1 cellular context compared by ENCODE assay signal in genomic region chr2:113200236-113200635, GRCh38.
TF ChIP-seq lines count a peak whose summit lies in the region.

No MANE protein-coding gene starts in this region.

TF ChIP-seq in HepG2, 621 proteins besides CTCF, POLR2A, EP300 and RAD21 (continued from another document):
- TF ChIP-seq ATF4 (CRISPR knock-in tag; IDR thresholded peaks at IDR 0.05) (no peak), ZNF883 (CRISPR knock-in tag; IDR thresholded peaks at IDR 0.05; ENCODE audit: not compliant biosample characterization) (no peak), EED (CRISPR knock-in tag; IDR thresholded peaks at IDR 0.05) (0 out of 2 replicates have a peak, but pooled peaks have one; percentile 9), SALL1 (CRISPR knock-in tag; IDR thresholded peaks at IDR 0.05) (peak; percentile 16; the same call in 1 of the 2 replicates), NFATC3 (CRISPR knock-in tag; IDR thresholded peaks at IDR 0.05) (no peak), ARNT (IDR thresholded peaks at IDR 0.05) (no peak), ZNF678 (CRISPR knock-in tag; IDR thresholded peaks at IDR 0.05) (no peak), STAG1 (CRISPR knock-in tag; IDR thresholded peaks at IDR 0.05) (peak; percentile 54), ZNF576 (CRISPR knock-in tag; IDR thresholded peaks at IDR 0.05) (no peak), ZNF207 (IDR thresholded peaks at IDR 0.05; ENCODE audit: borderline replicate concordance) (no peak), KDM4B (CRISPR knock-in tag; IDR thresholded peaks at IDR 0.05) (no peak), KDM1A (CRISPR knock-in tag; IDR thresholded peaks at IDR 0.05) (no peak), ZBTB7A (CRISPR knock-in tag; IDR thresholded peaks at IDR 0.05) (0 out of 2 replicates have a peak, but pooled peaks have one; percentile 19), ZNF589 (CRISPR knock-in tag; conservative IDR thresholded peaks at IDR 0.05) (0 out of 2 replicates have a peak, but pooled peaks have one; percentile 32), ZC3H4 (CRISPR knock-in tag; IDR thresholded peaks at IDR 0.05; ENCODE audit: borderline replicate concordance) (peak; percentile 39; the same call in 1 of the 2 replicates), ZNF160 (CRISPR knock-in tag; IDR thresholded peaks at IDR 0.05) (no peak), ZNF282 (IDR thresholded peaks at IDR 0.05; ENCODE audit: partially characterized antibody) (no peak), REPIN1 (CRISPR knock-in tag; IDR thresholded peaks at IDR 0.05; ENCODE audit: borderline replicate concordance, low read depth) (no peak), ETV5 (CRISPR knock-in tag; IDR thresholded peaks at IDR 0.05; ENCODE audit: borderline replicate concordance) (0 out of 2 replicates have a peak, but pooled peaks have one; percentile 3), HNRNPK (IDR thresholded peaks at IDR 0.05; ENCODE audit: low read depth, low read length, poor library complexity, severe bottlenecking) (no peak), U2AF2 (IDR thresholded peaks at IDR 0.05; ENCODE audit: low read depth, low read length) (no peak), DPF2 (CRISPR knock-in tag; IDR thresholded peaks at IDR 0.05; ENCODE audit: borderline replicate concordance, low read depth) (no peak), ELF1 (CRISPR knock-in tag; IDR thresholded peaks at IDR 0.05) (peak; percentile 51; the same call in 1 of the 2 replicates), RFX1 (IDR thresholded peaks at IDR 0.05) (no peak)
- TF ChIP-seq, protein P1, sequence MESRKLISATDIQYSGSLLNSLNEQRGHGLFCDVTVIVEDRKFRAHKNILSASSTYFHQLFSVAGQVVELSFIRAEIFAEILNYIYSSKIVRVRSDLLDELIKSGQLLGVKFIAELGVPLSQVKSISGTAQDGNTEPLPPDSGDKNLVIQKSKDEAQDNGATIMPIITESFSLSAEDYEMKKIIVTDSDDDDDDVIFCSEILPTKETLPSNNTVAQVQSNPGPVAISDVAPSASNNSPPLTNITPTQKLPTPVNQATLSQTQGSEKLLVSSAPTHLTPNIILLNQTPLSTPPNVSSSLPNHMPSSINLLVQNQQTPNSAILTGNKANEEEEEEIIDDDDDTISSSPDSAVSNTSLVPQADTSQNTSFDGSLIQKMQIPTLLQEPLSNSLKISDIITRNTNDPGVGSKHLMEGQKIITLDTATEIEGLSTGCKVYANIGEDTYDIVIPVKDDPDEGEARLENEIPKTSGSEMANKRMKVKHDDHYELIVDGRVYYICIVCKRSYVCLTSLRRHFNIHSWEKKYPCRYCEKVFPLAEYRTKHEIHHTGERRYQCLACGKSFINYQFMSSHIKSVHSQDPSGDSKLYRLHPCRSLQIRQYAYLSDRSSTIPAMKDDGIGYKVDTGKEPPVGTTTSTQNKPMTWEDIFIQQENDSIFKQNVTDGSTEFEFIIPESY (CRISPR knock-in tag; IDR thresholded peaks at IDR 0.05), result 0 out of 2 replicates have a peak, but pooled peaks have one; percentile 15
- TF ChIP-seq, protein P2, sequence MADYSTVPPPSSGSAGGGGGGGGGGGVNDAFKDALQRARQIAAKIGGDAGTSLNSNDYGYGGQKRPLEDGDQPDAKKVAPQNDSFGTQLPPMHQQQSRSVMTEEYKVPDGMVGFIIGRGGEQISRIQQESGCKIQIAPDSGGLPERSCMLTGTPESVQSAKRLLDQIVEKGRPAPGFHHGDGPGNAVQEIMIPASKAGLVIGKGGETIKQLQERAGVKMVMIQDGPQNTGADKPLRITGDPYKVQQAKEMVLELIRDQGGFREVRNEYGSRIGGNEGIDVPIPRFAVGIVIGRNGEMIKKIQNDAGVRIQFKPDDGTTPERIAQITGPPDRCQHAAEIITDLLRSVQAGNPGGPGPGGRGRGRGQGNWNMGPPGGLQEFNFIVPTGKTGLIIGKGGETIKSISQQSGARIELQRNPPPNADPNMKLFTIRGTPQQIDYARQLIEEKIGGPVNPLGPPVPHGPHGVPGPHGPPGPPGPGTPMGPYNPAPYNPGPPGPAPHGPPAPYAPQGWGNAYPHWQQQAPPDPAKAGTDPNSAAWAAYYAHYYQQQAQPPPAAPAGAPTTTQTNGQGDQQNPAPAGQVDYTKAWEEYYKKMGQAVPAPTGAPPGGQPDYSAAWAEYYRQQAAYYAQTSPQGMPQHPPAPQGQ (CRISPR knock-in tag; IDR thresholded peaks at IDR 0.05; ENCODE audit: borderline replicate concordance), result 0 out of 2 replicates have a peak, but pooled peaks have one; percentile 11
- TF ChIP-seq, protein P3, sequence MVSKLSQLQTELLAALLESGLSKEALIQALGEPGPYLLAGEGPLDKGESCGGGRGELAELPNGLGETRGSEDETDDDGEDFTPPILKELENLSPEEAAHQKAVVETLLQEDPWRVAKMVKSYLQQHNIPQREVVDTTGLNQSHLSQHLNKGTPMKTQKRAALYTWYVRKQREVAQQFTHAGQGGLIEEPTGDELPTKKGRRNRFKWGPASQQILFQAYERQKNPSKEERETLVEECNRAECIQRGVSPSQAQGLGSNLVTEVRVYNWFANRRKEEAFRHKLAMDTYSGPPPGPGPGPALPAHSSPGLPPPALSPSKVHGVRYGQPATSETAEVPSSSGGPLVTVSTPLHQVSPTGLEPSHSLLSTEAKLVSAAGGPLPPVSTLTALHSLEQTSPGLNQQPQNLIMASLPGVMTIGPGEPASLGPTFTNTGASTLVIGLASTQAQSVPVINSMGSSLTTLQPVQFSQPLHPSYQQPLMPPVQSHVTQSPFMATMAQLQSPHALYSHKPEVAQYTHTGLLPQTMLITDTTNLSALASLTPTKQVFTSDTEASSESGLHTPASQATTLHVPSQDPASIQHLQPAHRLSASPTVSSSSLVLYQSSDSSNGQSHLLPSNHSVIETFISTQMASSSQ (IDR thresholded peaks at IDR 0.05; ENCODE audit: low read depth), result no peak
- TF ChIP-seq, protein P3 (CRISPR knock-in tag; IDR thresholded peaks at IDR 0.05; ENCODE audit: borderline replicate concordance), result no peak
